ENCODE assay signal across 2 cellular contexts in the genomic region with DNA sequence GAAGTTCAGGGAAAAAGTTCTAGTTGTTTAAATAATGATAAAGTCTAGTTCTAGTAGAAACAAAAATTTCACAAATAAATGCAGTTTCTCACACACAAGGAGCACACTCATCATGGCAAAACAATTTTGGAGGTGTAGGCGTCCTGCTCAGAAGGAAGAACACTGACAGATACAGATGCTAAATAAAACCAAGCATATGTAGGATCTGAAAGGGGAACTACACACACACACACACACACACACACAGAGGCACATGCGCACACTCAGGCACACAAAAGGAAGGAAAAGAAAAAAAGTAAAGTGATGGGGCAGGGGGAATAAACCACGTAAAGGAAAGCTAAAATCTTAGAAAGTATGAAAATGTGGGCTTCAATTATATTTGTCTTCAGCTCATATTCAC.
TF ChIP-seq lines count a peak whose summit lies in the region.

No MANE protein-coding gene starts in this region.

TF ChIP-seq in HEK293, 187 proteins besides CTCF, POLR2A, EP300 and RAD21:
- no peak for TF ChIP-seq RBAK (tag by site-specific recombination; IDR thresholded peaks at IDR 0.05)
- TF ChIP-seq, protein P1, sequence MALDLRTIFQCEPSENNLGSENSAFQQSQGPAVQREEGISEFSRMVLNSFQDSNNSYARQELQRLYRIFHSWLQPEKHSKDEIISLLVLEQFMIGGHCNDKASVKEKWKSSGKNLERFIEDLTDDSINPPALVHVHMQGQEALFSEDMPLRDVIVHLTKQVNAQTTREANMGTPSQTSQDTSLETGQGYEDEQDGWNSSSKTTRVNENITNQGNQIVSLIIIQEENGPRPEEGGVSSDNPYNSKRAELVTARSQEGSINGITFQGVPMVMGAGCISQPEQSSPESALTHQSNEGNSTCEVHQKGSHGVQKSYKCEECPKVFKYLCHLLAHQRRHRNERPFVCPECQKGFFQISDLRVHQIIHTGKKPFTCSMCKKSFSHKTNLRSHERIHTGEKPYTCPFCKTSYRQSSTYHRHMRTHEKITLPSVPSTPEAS (tag by site-specific recombination; IDR thresholded peaks at IDR 0.05): peak; percentile 24; the same call in 1 of the 2 replicates
TF ChIP-seq in HEK293: peak in this region for 1.

TF ChIP-seq in GM12878, 131 proteins besides CTCF, POLR2A, EP300 and RAD21:
- TF ChIP-seq CBFB (IDR thresholded peaks at IDR 0.05; ENCODE audit: low read depth) (no peak), MXI1 (IDR thresholded peaks at IDR 0.05; ENCODE audit: low read depth, low read length) (peak; percentile 54), ZNF384 (IDR thresholded peaks at IDR 0.05; ENCODE audit: borderline replicate concordance, low read depth, low read length) (peak; percentile 40; the same call in 1 of the 2 replicates)
TF ChIP-seq in GM12878: peak in this region for 2.
